Comparison of ENCODE assay signal across 1 cellular context in the genomic region with DNA sequence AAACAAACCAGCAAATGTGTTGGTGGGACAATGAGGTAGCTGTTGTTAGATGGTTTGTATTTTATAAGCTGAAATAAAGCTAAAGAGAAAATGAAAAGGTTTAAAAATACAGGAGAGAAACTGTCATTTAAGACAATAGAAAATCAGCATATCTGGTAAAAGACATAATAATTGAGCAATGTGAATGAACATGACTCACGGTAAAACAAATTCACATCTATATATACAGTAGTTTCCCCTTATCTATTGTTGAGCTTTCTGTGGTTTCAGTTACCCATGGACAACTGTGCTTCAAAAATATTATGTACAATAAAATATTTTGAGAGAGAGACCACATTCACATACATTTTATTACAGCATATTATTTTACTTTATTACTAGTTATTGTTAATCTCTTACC.
TF ChIP-seq lines count a peak whose summit lies in the region.

No MANE protein-coding gene starts in this region.

TF ChIP-seq in SK-N-SH, 30 proteins besides CTCF, POLR2A, EP300 and RAD21 (continued from another document):
- TF ChIP-seq, protein P1, sequence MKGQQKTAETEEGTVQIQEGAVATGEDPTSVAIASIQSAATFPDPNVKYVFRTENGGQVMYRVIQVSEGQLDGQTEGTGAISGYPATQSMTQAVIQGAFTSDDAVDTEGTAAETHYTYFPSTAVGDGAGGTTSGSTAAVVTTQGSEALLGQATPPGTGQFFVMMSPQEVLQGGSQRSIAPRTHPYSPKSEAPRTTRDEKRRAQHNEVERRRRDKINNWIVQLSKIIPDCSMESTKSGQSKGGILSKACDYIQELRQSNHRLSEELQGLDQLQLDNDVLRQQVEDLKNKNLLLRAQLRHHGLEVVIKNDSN (IDR thresholded peaks at IDR 0.05; ENCODE audit: borderline replicate concordance, low read depth) = no peak
- TF ChIP-seq, protein P2, sequence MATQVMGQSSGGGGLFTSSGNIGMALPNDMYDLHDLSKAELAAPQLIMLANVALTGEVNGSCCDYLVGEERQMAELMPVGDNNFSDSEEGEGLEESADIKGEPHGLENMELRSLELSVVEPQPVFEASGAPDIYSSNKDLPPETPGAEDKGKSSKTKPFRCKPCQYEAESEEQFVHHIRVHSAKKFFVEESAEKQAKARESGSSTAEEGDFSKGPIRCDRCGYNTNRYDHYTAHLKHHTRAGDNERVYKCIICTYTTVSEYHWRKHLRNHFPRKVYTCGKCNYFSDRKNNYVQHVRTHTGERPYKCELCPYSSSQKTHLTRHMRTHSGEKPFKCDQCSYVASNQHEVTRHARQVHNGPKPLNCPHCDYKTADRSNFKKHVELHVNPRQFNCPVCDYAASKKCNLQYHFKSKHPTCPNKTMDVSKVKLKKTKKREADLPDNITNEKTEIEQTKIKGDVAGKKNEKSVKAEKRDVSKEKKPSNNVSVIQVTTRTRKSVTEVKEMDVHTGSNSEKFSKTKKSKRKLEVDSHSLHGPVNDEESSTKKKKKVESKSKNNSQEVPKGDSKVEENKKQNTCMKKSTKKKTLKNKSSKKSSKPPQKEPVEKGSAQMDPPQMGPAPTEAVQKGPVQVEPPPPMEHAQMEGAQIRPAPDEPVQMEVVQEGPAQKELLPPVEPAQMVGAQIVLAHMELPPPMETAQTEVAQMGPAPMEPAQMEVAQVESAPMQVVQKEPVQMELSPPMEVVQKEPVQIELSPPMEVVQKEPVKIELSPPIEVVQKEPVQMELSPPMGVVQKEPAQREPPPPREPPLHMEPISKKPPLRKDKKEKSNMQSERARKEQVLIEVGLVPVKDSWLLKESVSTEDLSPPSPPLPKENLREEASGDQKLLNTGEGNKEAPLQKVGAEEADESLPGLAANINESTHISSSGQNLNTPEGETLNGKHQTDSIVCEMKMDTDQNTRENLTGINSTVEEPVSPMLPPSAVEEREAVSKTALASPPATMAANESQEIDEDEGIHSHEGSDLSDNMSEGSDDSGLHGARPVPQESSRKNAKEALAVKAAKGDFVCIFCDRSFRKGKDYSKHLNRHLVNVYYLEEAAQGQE (IDR thresholded peaks at IDR 0.05; ENCODE audit: low read depth, low read length) = no peak
- TF ChIP-seq FOSL2 (IDR thresholded peaks at IDR 0.05; ENCODE audit: borderline replicate concordance, low read depth) (no peak), FOXJ3 (CRISPR knock-in tag; IDR thresholded peaks at IDR 0.05) (no peak)
